10 cellular contexts compared by ENCODE assay signal in genomic region chr1:108082741-108083562, GRCh38.
A peak's percentile ranks its signal among the peaks of the same experiment; 100 is the strongest.
DNase-seq lines count a peak whose midpoint lies in the region; FAIRE-seq and TF ChIP-seq lines count a peak whose summit lies in the region.
"Had no signal": no experiment of that assay in that cellular context is flagged by ENCODE, and none has a peak within 500 bp of the region (broad histone marks: within the 10 kb centered on the region; RNA-seq: fewer than 3 reads in every experiment).

No MANE protein-coding gene starts in this region.

- TF ChIP-seq CTCF in 22Rv1 (IDR thresholded peaks at IDR 0.05) = no peak
- TF ChIP-seq CTCF in RWPE1 (conservative IDR thresholded peaks at IDR 0.05; ENCODE audit: low read depth) = no peak

- POLR2A ChIA-PET in RWPE1 (lab: Yijun Ruan, JAX; ENCODE audit: low non-redundant PET) = no interaction called here

- CTCF ChIA-PET in RWPE1 (lab: Yijun Ruan, JAX) = interaction anchor here (0.6 to 0.7 kb wide), 2 partner anchors 12 to 24 kb away, joined by 3 to 4 read pairs; no protein-coding TSS in a partner anchor

- peak; percentile 70 for DNase-seq in DMS53 (lab: John Stamatoyannopoulos, UW)
- DNase-seq in dermis blood vessel endothelial cell = peak; percentile 18
- DNase-seq in posterior vena cava (ENCODE audit: low spot score) = no peak
- no peak for DNase-seq in GM19239 (ENCODE audit: insufficient read length, low spot score)
- DNase-seq in RWPE1 (ENCODE audit: low spot score) = no peak
- DNase-seq in NCI-H1694 (lab: John Stamatoyannopoulos, UW) = no peak
- DNase-seq: stimulated activated CD8-positive, alpha-beta memory T cell treated with anti-CD3 and anti-CD28 coated beads, Interleukin-4, amount 100 ng/mL, for 48 hours had no signal

- FAIRE-seq in GM19239 (lab: Jason Lieb, UNC) = no peak

- peak overlapping the region; percentile 54 for H3K27ac ChIP-seq in 22Rv1
- no peak overlapping the region for H3K27ac ChIP-seq in RWPE1
- H3K27ac ChIP-seq: coronary artery had no signal

- intact Hi-C loops in posterior vena cava (cut with DNase I) = no loop called here

TF ChIP-seq in PFSK-1, 5 proteins besides CTCF, POLR2A, EP300 and RAD21:
- 0 out of 2 replicates have a peak, but pooled peaks have one; percentile 35 for TF ChIP-seq POLR2AphosphoS5 (IDR thresholded peaks at IDR 0.05; ENCODE audit: low read depth, low read length)
- TF ChIP-seq TAF1 (IDR thresholded peaks at IDR 0.05; ENCODE audit: borderline replicate concordance, insufficient read depth, low read length) = no peak
- no peak for TF ChIP-seq SIN3A (IDR thresholded peaks at IDR 0.05; ENCODE audit: borderline replicate concordance, insufficient read depth, low read length)
- 0 out of 4 replicates have a peak, but pooled peaks of 1 of the 2 experiments have one; percentile 57 for TF ChIP-seq REST (IDR thresholded peaks at IDR 0.05; ENCODE audit: insufficient read depth in 1 of 2, low read depth in 2 of 2, low read length in 2 of 2)
- no peak for TF ChIP-seq FOXP2 (optimal IDR thresholded peaks at IDR 0.05; ENCODE audit: borderline replicate concordance, extremely low read depth, extremely low read length, insufficient read depth)

Comparison
In these comparisons a context has a peak if more than half of its experiments do, and no peak if none do; other contexts are left out.
1. DNase-seq: peak in DMS53 (single experiment) and dermis blood vessel endothelial cell (single experiment); none in posterior vena cava (single experiment), GM19239 (single experiment), RWPE1 (single experiment) and NCI-H1694 (single experiment).